ENCODE assay signal across 8 cellular contexts in genomic region chr2:95231723-95232122, GRCh38. TPM values are rescaled to one million over a fixed set of nuclear protein-coding genes. Genes with fewer than 3 reads are reported as not detected.
DNase-seq lines count a peak whose midpoint lies in the region; ATAC-seq and TF ChIP-seq lines count a peak whose summit lies in the region.

No MANE protein-coding gene starts in this region.

- TF ChIP-seq CTCF in BE2C (IDR thresholded peaks at IDR 0.05; ENCODE audit: low read depth, low read length) (peak; percentile 60), GM12872 (IDR thresholded peaks at IDR 0.05; ENCODE audit: insufficient read depth, low read depth, low read length) (peak; percentile 80), VCaP (conservative IDR thresholded peaks at IDR 0.05) (peak; percentile 95), retinal pigment epithelial cell (conservative IDR thresholded peaks at IDR 0.05; ENCODE audit: low read depth, low read length) (peak; percentile 86), uterus (IDR thresholded peaks at IDR 0.05) (no peak)

- peak; percentile 49 for DNase-seq in BE2C
- peak; percentile 63 for DNase-seq in NCI-H1694 (lab: John Stamatoyannopoulos, UW)
- peak; percentile 33 for DNase-seq in glomerular endothelial cell (ENCODE audit: extremely low read depth, low read depth, low spot score)
- peak; percentile 14 for DNase-seq in retinal pigment epithelial cell (ENCODE audit: low read depth)
- no peak for DNase-seq in uterus

- TF ChIP-seq POLR2A in uterus (IDR thresholded peaks at IDR 0.05) = no peak

- no peak for ATAC-seq in GM19395 (IDR thresholded peaks at IDR 0.05; ENCODE audit: unreplicated experiment)

- H3K27me3 ChIP-seq in BE2C (no peaks in the 10 kb centered on the region), uterus (no peaks in the 10 kb centered on the region)

- H3K4me1 ChIP-seq in BE2C = no peaks in the 10 kb centered on the region
- H3K4me1 ChIP-seq in uterus = no peaks in the 10 kb centered on the region

- intact Hi-C loops in uterus (cut with DNase I; ENCODE audit: low total_unique reads) = no loop called here

- H3K36me3 ChIP-seq in BE2C (no peaks in the 10 kb centered on the region), uterus (no peaks in the 10 kb centered on the region)

- no peaks in the 10 kb centered on the region for H3K9me3 ChIP-seq in BE2C
- H3K9me3 ChIP-seq in uterus = peaks cover 0 to 25% of the 10 kb centered on the region in 2 donors

- H3K4me3 ChIP-seq in BE2C (ENCODE audit: low read depth, low read length) = no peak overlapping the region
- H3K4me3 ChIP-seq in retinal pigment epithelial cell (ENCODE audit: low read length) = no peak overlapping the region
- H3K4me3 ChIP-seq in uterus = no peak overlapping the region

- H3K27ac ChIP-seq in VCaP (peak overlapping the region; percentile 26), uterus (no peak overlapping the region)

RNA-seq across cellular contexts. Expression of gene ZNF892, which starts 24.4 kb away (rescaled TPM):
- 0.91 TPM for polyA plus RNA-seq in BE2C (2012; ENCODE audit: insufficient read depth, insufficient read length, low read depth)
- total RNA-seq in glomerular endothelial cell (3.9 and 6.4 TPM in 2 replicates), uterus (10 to 100 TPM in 2 of 4 donors, 1 to 10 TPM in 1, under 1 TPM in 1; 0.88 to 19.6 (median 6.9) TPM)

RNA-seq across cellular contexts. Expression of gene PROM2, which starts 42.5 kb away (rescaled TPM):
- 4.6 TPM for polyA plus RNA-seq in BE2C (2012; ENCODE audit: insufficient read depth, insufficient read length, low read depth)
- total RNA-seq in glomerular endothelial cell (0.99 and 4.8 TPM in 2 replicates), uterus (10 to 100 TPM in 2 of 4 donors, 1 to 10 TPM in 2; 1.5 to 13.8 (median 7.1) TPM)

Comparison
In these comparisons a context has a peak if more than half of its experiments do, and no peak if none do; other contexts are left out.
1. DNase-seq: peak in BE2C (single experiment), NCI-H1694 (single experiment), glomerular endothelial cell (single experiment) and retinal pigment epithelial cell (single experiment); none in uterus (0 of 2).
2. CTCF ChIP-seq: peak in BE2C (single experiment), GM12872 (single experiment), VCaP (single experiment) and retinal pigment epithelial cell (single experiment); none in uterus (0 of 4).